ENCODE assay signal across 27 cellular contexts in genomic region chr3:139547666-139548065, GRCh38. TPM values are rescaled to one million over a fixed set of nuclear protein-coding genes. Genes with fewer than 3 reads are reported as not detected.
"Had no signal": no experiment of that assay in that cellular context is flagged by ENCODE, and none has a peak within 500 bp of the region (broad histone marks: within the 10 kb centered on the region; RNA-seq: fewer than 3 reads in every experiment).

No MANE protein-coding gene starts in this region.

- ATAC-seq: foreskin keratinocyte; gastroesophageal sphincter; heart left ventricle; left ventricle myocardium superior; mucosa of descending colon; natural killer cell treated with Interleukin-12 subunit alpha and Interleukin-12 subunit beta and Interleukin-15 and Interleukin-18, amount 100 ng/mL, for 72 hours; psoas muscle; right cardiac atrium; stimulated activated effector memory CD8-positive, alpha-beta T cell treated with anti-CD3 and anti-CD28 coated beads, Interleukin-12 subunit alpha, Interleukin-12 subunit beta, amount 100 ng/mL, for 72 hours had no signal

- H3K4me1 ChIP-seq: foreskin keratinocyte, gastroesophageal sphincter, heart left ventricle, psoas muscle, sigmoid colon, tibial artery, upper lobe of left lung, vagina had no signal

- H3K36me3 ChIP-seq: esophagus muscularis mucosa, gastroesophageal sphincter, heart left ventricle, sigmoid colon, stomach, tibial artery, upper lobe of left lung, vagina had no signal

- H3K9me3 ChIP-seq: esophagus muscularis mucosa, gastroesophageal sphincter, mucosa of descending colon, psoas muscle, sigmoid colon, stomach, tibial artery, upper lobe of left lung, vagina had no signal

- H3K27me3 ChIP-seq: esophagus muscularis mucosa, foreskin keratinocyte, gastroesophageal sphincter, heart left ventricle, hepatocyte, sigmoid colon, stomach, tibial artery, upper lobe of left lung, vagina had no signal

- H3K4me3 ChIP-seq: coronary artery, esophagus muscularis mucosa, gastroesophageal sphincter, heart left ventricle, hepatocyte, lung, mucosa of descending colon, psoas muscle, sigmoid colon, stomach, tibial artery, upper lobe of left lung, vagina had no signal

- DNase-seq: dermis blood vessel endothelial cell; effector memory CD4-positive, alpha-beta T cell; foreskin keratinocyte; heart left ventricle; kidney; left cardiac atrium; left ventricle myocardium superior; mucosa of descending colon; naive B cell; psoas muscle; right cardiac atrium; sigmoid colon; stimulated activated CD4-positive, alpha-beta T cell treated with anti-CD3 and anti-CD28 coated beads, Interleukin-2, amount 100 ng/mL, for 24 hours; stimulated activated CD4-positive, alpha-beta T cell treated with anti-CD3 and anti-CD28 coated beads, Interleukin-4, amount 100 ng/mL, for 24 hours; stimulated activated naive CD4-positive, alpha-beta T cell treated with Interleukin-2 at 50 U/mL for 16 hours; stomach; tibial artery; upper lobe of left lung had no signal

- FAIRE-seq: endothelial cell of umbilical vein, kidney had no signal

- H3K27ac ChIP-seq: coronary artery, esophagus muscularis mucosa, foreskin keratinocyte, gastroesophageal sphincter, heart left ventricle, psoas muscle, sigmoid colon, stomach, tibial artery, upper lobe of left lung, vagina had no signal

RNA-seq across cellular contexts. Expression of gene RBP1, which starts 8.1 kb away (rescaled TPM):
- total RNA-seq: natural killer cell treated with Interleukin-12 subunit alpha and Interleukin-12 subunit beta and Interleukin-15 and Interleukin-18, amount 100 ng/mL, for 72 hours had no signal
